Comparison of ENCODE assay signal across 21 cellular contexts in the genomic region with DNA sequence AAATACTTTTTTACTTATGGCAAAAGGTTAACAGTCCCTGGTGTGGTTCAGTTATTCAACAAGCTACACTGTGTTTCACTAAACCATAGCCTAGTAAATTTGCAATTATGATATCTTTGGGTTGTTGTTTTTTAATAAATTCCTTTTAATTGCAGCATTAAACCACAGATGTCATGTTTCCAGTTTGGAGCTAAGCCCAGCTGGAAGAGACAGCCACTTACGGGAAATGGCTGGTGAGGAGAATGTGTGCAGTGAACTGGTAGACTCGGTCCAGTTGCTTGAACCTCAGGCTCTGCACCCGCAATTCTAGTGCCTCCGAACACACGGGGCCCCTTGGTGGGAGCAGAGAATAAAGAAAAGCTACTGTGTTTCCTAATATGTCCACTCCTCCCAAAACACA.
DNase-seq lines count a peak whose midpoint lies in the region; ATAC-seq and TF ChIP-seq lines count a peak whose summit lies in the region.
"Had no signal": no experiment of that assay in that cellular context is flagged by ENCODE, and none has a peak within 500 bp of the region (broad histone marks: within the 10 kb centered on the region; RNA-seq: fewer than 3 reads in every experiment).

No MANE protein-coding gene starts in this region.

- H3K36me3 Mint-ChIP-seq in stimulated activated naive B cell treated with anti-CD40 and anti-IgM and Interleukin-4, amounts not matched to agents 10 μg/mL and 1 μg/mL and 100 μg/mL, for 72 hours: peaks cover 32 to 51% of the 10 kb centered on the region in 2 donors

- H3K9me3 Mint-ChIP-seq in stimulated activated naive B cell treated with anti-CD40 and anti-IgM and Interleukin-4, amounts not matched to agents 10 μg/mL and 1 μg/mL and 100 μg/mL, for 72 hours: no peaks in the 10 kb centered on the region
- H3K9me3 Mint-ChIP-seq: CD14-positive monocyte, GM23338 had no signal

- ATAC-seq in stimulated activated naive B cell treated with anti-CD40 and anti-IgM and Interleukin-4, amounts not matched to agents 10 μg/mL and 1 μg/mL and 100 μg/mL, for 72 hours (replicated peaks): no peak
- ATAC-seq in HG03457 (IDR thresholded peaks at IDR 0.05; ENCODE audit: unreplicated experiment) (no peak), HG03025 (IDR thresholded peaks at IDR 0.05; ENCODE audit: low FRiP score, unreplicated experiment) (no peak)
- ATAC-seq: GM12878 had no signal

- CTCF ChIA-PET in GM10248 (lab: Yijun Ruan, JAX): interaction anchor here (0.9 to 7.7 kb wide), 3 partner anchors 15 to 332 kb away, joined by 3 to 65 read pairs (median 3); no protein-coding TSS in a partner anchor

- H3K27me3 Mint-ChIP-seq in stimulated activated naive B cell treated with anti-CD40 and anti-IgM and Interleukin-4, amounts not matched to agents 10 μg/mL and 1 μg/mL and 100 μg/mL, for 72 hours: no peaks in the 10 kb centered on the region
- H3K27me3 Mint-ChIP-seq: B cell had no signal

- POLR2A ChIA-PET in GM10248 (lab: Yijun Ruan, JAX): no interaction called here

- H3K4me1 Mint-ChIP-seq in stimulated activated naive B cell treated with anti-CD40 and anti-IgM and Interleukin-4, amounts not matched to agents 10 μg/mL and 1 μg/mL and 100 μg/mL, for 72 hours: peaks cover 5 to 23% of the 10 kb centered on the region in 2 donors
- H3K4me1 Mint-ChIP-seq: GM23338 had no signal

- DNase-seq in DMS 273 (lab: John Stamatoyannopoulos, UW; ENCODE audit: unreplicated experiment) (peak; percentile 30), DMS 273 treated with DMSO at 0.1 percent for 48 hours (lab: John Stamatoyannopoulos, UW) (no peak), NCI-H1694 (lab: John Stamatoyannopoulos, UW) (peak; percentile 24), fibroblast of gingiva (ENCODE audit: low read depth) (peak; percentile 76), GM10248 (ENCODE audit: extremely low spot score) (no peak)
- no peak for DNase-seq in stimulated activated naive B cell treated with anti-CD40 and anti-IgM and Interleukin-4, amounts not matched to agents 10 μg/mL and 1 μg/mL and 100 μg/mL, for 72 hours
- DNase-seq: ACHN, NCI-H1092 treated with DMSO at 0.1 percent for 48 hours, NCI-H1436 treated with DMSO at 0.1 percent for 48 hours, NCI-H2081, NCI-H2171, NCI-H345, NCI-H524 treated with DMSO at 0.1 percent for 48 hours, NCI-H82, Right ventricle myocardium superior had no signal

- no peak overlapping the region for H3K4me3 Mint-ChIP-seq in stimulated activated naive B cell treated with anti-CD40 and anti-IgM and Interleukin-4, amounts not matched to agents 10 μg/mL and 1 μg/mL and 100 μg/mL, for 72 hours
- H3K4me3 Mint-ChIP-seq: B cell, CD14-positive monocyte, GM23338 had no signal

- no peak for TF ChIP-seq CTCF in GM10248 (IDR thresholded peaks at IDR 0.05; ENCODE audit: control extremely low read depth, extremely low read depth, low read depth, missing control alignments)

- H3K27ac Mint-ChIP-seq in stimulated activated naive B cell treated with anti-CD40 and anti-IgM and Interleukin-4, amounts not matched to agents 10 μg/mL and 1 μg/mL and 100 μg/mL, for 72 hours: peak overlapping the region; percentile 25
- H3K27ac Mint-ChIP-seq: B cell, CD14-positive monocyte, GM23338 had no signal

Comparison
In these comparisons a context has a peak if more than half of its experiments do, and no peak if none do; other contexts are left out.
1. DNase-seq: peak in DMS 273 (single experiment), NCI-H1694 (single experiment) and fibroblast of gingiva (single experiment); none in DMS 273 treated with DMSO at 0.1 percent for 48 hours (single experiment), stimulated activated naive B cell treated with anti-CD40 and anti-IgM and Interleukin-4, amounts not matched to agents 10 μg/mL and 1 μg/mL and 100 μg/mL, for 72 hours (single experiment) and GM10248 (single experiment).